ENCODE assay signal across 14 cellular contexts in genomic region chr1:29584362-29584761, GRCh38.
A peak's percentile ranks its signal among the peaks of the same experiment; 100 is the strongest.
DNase-seq lines count a peak whose midpoint lies in the region; ATAC-seq and TF ChIP-seq lines count a peak whose summit lies in the region.
"Had no signal": no experiment of that assay in that cellular context is flagged by ENCODE, and none has a peak within 500 bp of the region (broad histone marks: within the 10 kb centered on the region; RNA-seq: fewer than 3 reads in every experiment).

No MANE protein-coding gene starts in this region.

- BruUV-seq in mammary epithelial cell (replicated peaks; lab: Mats Ljungman, UMichigan) = no TSS peak

- H3K9ac ChIP-seq in mammary epithelial cell (ENCODE audit: insufficient read depth, low read length) = no peak overlapping the region
- no peak overlapping the region for H3K9ac ChIP-seq in neural progenitor cell
- H3K9ac ChIP-seq: BLaER1 treated with 17β-estradiol and CSF1 and Interleukin-3, amounts not matched to agents 10 nM and 100 nM; GM23248 had no signal

- peaks cover 53% of the 10 kb centered on the region for H3K4me1 ChIP-seq in mammary epithelial cell (ENCODE audit: insufficient read depth, low read length)
- H3K4me1 ChIP-seq in breast epithelium = no peaks in the 10 kb centered on the region
- H3K4me1 ChIP-seq in neural progenitor cell = no peaks in the 10 kb centered on the region

- ATAC-seq in GM19467 (IDR thresholded peaks at IDR 0.05; ENCODE audit: unreplicated experiment) = no peak
- ATAC-seq: GM12878, HCT116 had no signal

- H3K36me3 Mint-ChIP-seq in neural progenitor cell = no peaks in the 10 kb centered on the region
- H3K36me3 Mint-ChIP-seq: CD4-positive, CD25-positive, alpha-beta regulatory T cell had no signal

- intact Hi-C loops in mammary epithelial cell (cut with micrococcal nuclease) = loop anchor here (5.0 kb wide), 1 partner anchor 58 kb away; no protein-coding TSS in a partner anchor
- intact Hi-C loops in breast epithelium (cut with DNase I; ENCODE audit: low total_unique reads) = no loop called here

- CTCF ChIA-PET in mammary epithelial cell (lab: Charles Lee; ENCODE audit: low non-redundant PET) = no interaction called here

- TF ChIP-seq CTCF in mammary epithelial cell (conservative IDR thresholded peaks at IDR 0.05 in 1 of 2, IDR thresholded peaks at IDR 0.05 in 1 of 2; ENCODE audit: extremely low read depth in 1 of 2, insufficient read depth in 1 of 2, low read depth in 1 of 2, low read length in 2 of 2) (no peak), breast epithelium (IDR thresholded peaks at IDR 0.05) (no peak), neural progenitor cell (IDR thresholded peaks at IDR 0.05) (no peak)

- H3K4me3 ChIP-seq in mammary epithelial cell (replicated peaks in 1 of 3; ENCODE audit: insufficient read depth in 1 of 3, low read depth in 2 of 3, low read length in 3 of 3) (no peak overlapping the region), breast epithelium (no peak overlapping the region), neural progenitor cell (no peak overlapping the region)
- H3K4me3 ChIP-seq: BLaER1 treated with 17β-estradiol and CSF1 and Interleukin-3, amounts not matched to agents 10 nM and 100 nM; GM12878; GM23248 had no signal

- dilution Hi-C loops in mammary epithelial cell (cut with HindIII; ENCODE audit: low sequenced_read_pairs) = no loop called here

- H3K27me3 ChIP-seq in mammary epithelial cell (ENCODE audit: insufficient read depth, low read length) = no peaks in the 10 kb centered on the region
- peaks cover 0 to 14% of the 10 kb centered on the region in 2 donors for H3K27me3 ChIP-seq in breast epithelium
- no peaks in the 10 kb centered on the region for H3K27me3 ChIP-seq in neural progenitor cell
- H3K27me3 ChIP-seq: BLaER1 treated with 17β-estradiol and CSF1 and Interleukin-3, amounts not matched to agents 10 nM and 100 nM had no signal

- no peaks in the 10 kb centered on the region for H3K79me2 ChIP-seq in mammary epithelial cell (ENCODE audit: insufficient read depth, low read length)
- H3K79me2 ChIP-seq in neural progenitor cell (ENCODE audit: low read depth) = no peaks in the 10 kb centered on the region

- no peak for DNase-seq in mammary epithelial cell
- DNase-seq in breast epithelium (ENCODE audit: low spot score in 2 of 2) = no peak
- no peak for DNase-seq in epithelial cell of prostate (ENCODE audit: low read depth, low spot score)
- DNase-seq in neural progenitor cell (ENCODE audit: low spot score) = no peak
- DNase-seq in cerebellar nuclear complex (lab: John Stamatoyannopoulos, UW) = no peak
- DNase-seq in DMS153 treated with DMSO at 0.1 percent for 48 hours (lab: John Stamatoyannopoulos, UW; ENCODE audit: unreplicated experiment) = no peak
- DNase-seq: 8988T; CD4-positive, CD25-positive, alpha-beta regulatory T cell had no signal

- H2AFZ ChIP-seq in mammary epithelial cell (ENCODE audit: low read depth, low read length) = no peak overlapping the region
- no peak overlapping the region for H2AFZ ChIP-seq in neural progenitor cell (replicated peaks)
- H2AFZ ChIP-seq: GM23248 had no signal

- H3K4me2 ChIP-seq in mammary epithelial cell (ENCODE audit: insufficient read depth, low read depth, low read length) (no peak overlapping the region), neural progenitor cell (no peak overlapping the region)
- H3K4me2 ChIP-seq: BLaER1 treated with 17β-estradiol and CSF1 and Interleukin-3, amounts not matched to agents 10 nM and 100 nM had no signal

- 59% methylated on average over 3 of the region's 3 CpGs for WGBS in mammary epithelial cell (ENCODE audit: low coverage, missing lambda C conversion rate)

- peak overlapping the region; percentile 24 for H3K27ac Mint-ChIP-seq in neural progenitor cell
- H3K27ac Mint-ChIP-seq: CD4-positive, CD25-positive, alpha-beta regulatory T cell had no signal

- peaks cover 4% of the 10 kb centered on the region for H3K4me1 Mint-ChIP-seq in neural progenitor cell
- H3K4me1 Mint-ChIP-seq: CD4-positive, CD25-positive, alpha-beta regulatory T cell had no signal

- no peaks in the 10 kb centered on the region for H3K27me3 Mint-ChIP-seq in neural progenitor cell (ENCODE audit: insufficient read depth, low read depth)

- H4K20me1 ChIP-seq in mammary epithelial cell (ENCODE audit: insufficient read depth, low read length) (no peaks in the 10 kb centered on the region), neural progenitor cell (ENCODE audit: low read depth) (no peaks in the 10 kb centered on the region)
- H4K20me1 ChIP-seq: BLaER1 treated with 17β-estradiol and CSF1 and Interleukin-3, amounts not matched to agents 10 nM and 100 nM had no signal

- in situ Hi-C loops in mammary epithelial cell (cut with MboI; ENCODE audit: low sequenced_read_pairs in 2 of 2) = no loop called here

- H3K36me3 ChIP-seq in mammary epithelial cell (ENCODE audit: insufficient read depth, low read length) (no peaks in the 10 kb centered on the region), breast epithelium (no peaks in the 10 kb centered on the region), neural progenitor cell (no peaks in the 10 kb centered on the region)
- H3K36me3 ChIP-seq: BLaER1 treated with 17β-estradiol and CSF1 and Interleukin-3, amounts not matched to agents 10 nM and 100 nM had no signal

- H3K27ac ChIP-seq in mammary epithelial cell (ENCODE audit: insufficient read depth, low read depth, low read length) = peak overlapping the region; percentile 21
- H3K27ac ChIP-seq in breast epithelium = no peak overlapping the region
- peak overlapping the region; percentile 71 for H3K27ac ChIP-seq in epithelial cell of prostate
- no peak overlapping the region for H3K27ac ChIP-seq in neural progenitor cell
- H3K27ac ChIP-seq: BLaER1 treated with 17β-estradiol and CSF1 and Interleukin-3, amounts not matched to agents 10 nM and 100 nM; GM23248; HL-60 had no signal

- no peaks in the 10 kb centered on the region for H3F3A ChIP-seq in neural progenitor cell (ENCODE audit: low read depth)

- no peaks in the 10 kb centered on the region for H3K9me3 Mint-ChIP-seq in neural progenitor cell

- no peak for TF ChIP-seq POLR2A in breast epithelium (IDR thresholded peaks at IDR 0.05)

- H3K9me3 ChIP-seq in mammary epithelial cell (replicated peaks; ENCODE audit: insufficient read depth, low read length) (peaks cover 13% of the 10 kb centered on the region), breast epithelium (no peaks in the 10 kb centered on the region), neural progenitor cell (ENCODE audit: low read depth) (no peaks in the 10 kb centered on the region)

- no peak overlapping the region for H3K4me3 Mint-ChIP-seq in neural progenitor cell
- H3K4me3 Mint-ChIP-seq: CD4-positive, CD25-positive, alpha-beta regulatory T cell had no signal

Comparison
In these comparisons a context has a peak if more than half of its experiments do, and no peak if none do; other contexts are left out.
1. H3K27ac ChIP-seq: peak in mammary epithelial cell (single experiment) and epithelial cell of prostate (single experiment); none in breast epithelium (0 of 2) and neural progenitor cell (single experiment).